8 cellular contexts compared by ENCODE assay signal in the genomic region with DNA sequence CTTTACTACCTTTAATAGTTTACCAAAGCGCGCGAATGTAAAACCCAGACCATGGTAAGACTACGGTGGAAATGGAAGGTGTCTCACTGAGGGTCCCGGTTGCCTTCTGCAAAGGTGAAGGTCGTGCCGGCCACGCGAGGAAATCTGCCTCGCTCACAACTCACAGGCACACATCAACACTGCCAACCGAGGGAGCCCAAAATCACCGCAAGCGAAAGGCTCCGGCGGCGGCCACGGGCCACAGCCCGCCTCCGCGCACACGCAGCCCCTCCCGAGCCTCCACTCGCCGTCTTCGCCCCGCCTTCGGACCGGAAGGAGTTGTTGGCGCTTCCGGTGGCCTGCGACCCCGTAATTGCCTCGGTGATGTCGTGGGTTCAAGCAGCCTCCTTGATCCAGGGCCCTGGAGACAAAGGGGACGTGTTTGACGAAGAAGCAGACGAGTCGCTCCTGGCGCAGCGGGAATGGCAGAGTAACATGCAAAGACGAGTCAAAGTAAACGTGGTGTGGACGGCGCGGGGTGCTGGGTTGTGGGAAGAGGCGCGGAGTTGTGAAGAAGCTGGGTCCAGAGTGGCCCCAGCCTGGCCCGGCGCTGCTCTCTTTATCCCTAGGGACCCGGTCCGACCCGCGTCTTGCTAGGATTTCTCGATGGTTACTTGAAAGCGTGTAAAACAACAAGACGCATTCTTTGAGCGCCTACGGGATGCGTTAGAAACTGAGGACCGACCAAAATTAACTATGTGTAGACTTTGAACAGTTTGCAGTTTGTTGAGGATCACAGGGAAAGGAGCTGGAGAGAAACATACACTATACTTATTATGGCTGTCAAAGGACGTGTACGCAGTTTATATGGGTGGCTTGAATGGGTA. TPM values are rescaled to one million over a fixed set of nuclear protein-coding genes. Genes with fewer than 3 reads are reported as not detected.
DNase-seq lines count a peak whose midpoint lies in the region; TF ChIP-seq lines count a peak whose summit lies in the region.

YAE1 (plus strand) TSS at position 349 of the 866 bp plus-strand sequence; CDS start at position 364, 15 bp downstream.

- H3K4me1 ChIP-seq in Loucy (ENCODE audit: insufficient read depth, low read length, poor library complexity, severe bottlenecking) = peaks cover 20% of the 10 kb centered on the region
- H3K4me1 ChIP-seq in stomach = peaks cover 7 to 25% (median 13%) of the 10 kb centered on the region in 4 donors

- H3K36me3 ChIP-seq in H7 (replicated peaks; ENCODE audit: control insufficient read depth, insufficient read depth, low read length) (no peaks in the 10 kb centered on the region; the same call in 1 of the 2 replicates), Loucy (ENCODE audit: insufficient read depth, low read length) (no peaks in the 10 kb centered on the region), neural cell (ENCODE audit: insufficient read depth, low read length) (no peaks in the 10 kb centered on the region), stomach (peaks cover 0 to 21% (median 14%) of the 10 kb centered on the region in 4 donors)

- peak; percentile 35 for TF ChIP-seq RAD21 in neural cell (conservative IDR thresholded peaks at IDR 0.05)

- no peaks in the 10 kb centered on the region for H3K9me3 ChIP-seq in Loucy (ENCODE audit: insufficient read depth, low read depth, low read length)
- H3K9me3 ChIP-seq in neural cell (ENCODE audit: low read length) = no peaks in the 10 kb centered on the region
- no peaks in the 10 kb centered on the region for H3K9me3 ChIP-seq in stomach

- no peaks in the 10 kb centered on the region for H3F3A ChIP-seq in Loucy (ENCODE audit: low read depth)
- no peaks in the 10 kb centered on the region for H3F3A ChIP-seq in neural cell (ENCODE audit: insufficient read depth, low read length, poor library complexity, severe bottlenecking)

- TF ChIP-seq POLR2A in stomach (IDR thresholded peaks at IDR 0.05) = peak in 1 of 4 donors; percentile 45

- H3K27ac ChIP-seq in neural cell (ENCODE audit: low read length) = peak within 1 kb of the TSS; percentile 91
- H3K27ac ChIP-seq in stomach = peak within 1 kb of the TSS; percentile 78 to 96 (median 85)

- H3K79me2 ChIP-seq in Loucy (ENCODE audit: insufficient read depth, low read length) (peaks cover 31% of the 10 kb centered on the region), neural cell (replicated peaks; ENCODE audit: insufficient read depth, low read length) (peaks cover 33% of the 10 kb centered on the region)

- H3K4me3 ChIP-seq in H7 (ENCODE audit: insufficient read depth, low read depth, low read length) = peak within 1 kb of the TSS; percentile 85
- H3K4me3 ChIP-seq in Loucy (ENCODE audit: low read length, poor library complexity, severe bottlenecking) = peak within 1 kb of the TSS; percentile 98
- peak within 1 kb of the TSS; percentile 98 for H3K4me3 ChIP-seq in fibroblast of villous mesenchyme (ENCODE audit: low read depth, low read length)
- H3K4me3 ChIP-seq in neural cell (ENCODE audit: low read length) = peak within 1 kb of the TSS; percentile 89
- peak within 1 kb of the TSS; percentile 66 to 89 (median 76) for H3K4me3 ChIP-seq in stomach

- H2AFZ ChIP-seq in Loucy (ENCODE audit: low read length) (peak within 1 kb of the TSS; percentile 95), neural cell (ENCODE audit: low read depth, low read length) (peak within 1 kb of the TSS; percentile 92)

- WGBS in stomach, 5 donors = 0 to 1% (median 0%) methylated on average over 55 to 62 of the region's 62 CpGs

- TF ChIP-seq CTCF in Loucy (conservative IDR thresholded peaks at IDR 0.05; ENCODE audit: low read length) (no peak), fibroblast of villous mesenchyme (IDR thresholded peaks at IDR 0.05; ENCODE audit: insufficient read depth, low read depth, low read length) (no peak), neural cell (IDR thresholded peaks at IDR 0.05; ENCODE audit: poor library complexity, severe bottlenecking) (no peak), stomach (IDR thresholded peaks at IDR 0.05) (no peak)

- H3K4me2 ChIP-seq in Loucy (ENCODE audit: low read depth, low read length, poor library complexity, severe bottlenecking) = peak within 1 kb of the TSS; percentile 82
- H3K4me2 ChIP-seq in neural cell (ENCODE audit: low read length) = peak within 1 kb of the TSS; percentile 96

- TF ChIP-seq EP300 in neural cell (conservative IDR thresholded peaks at IDR 0.05; ENCODE audit: poor library complexity, severe bottlenecking) = peak; percentile 68
- no peak for TF ChIP-seq EP300 in stomach (IDR thresholded peaks at IDR 0.05)

- intact Hi-C loops in stomach (cut with DNase I; ENCODE audit: low total_unique reads) = no loop called here

- H3K27me3 ChIP-seq in H7 (ENCODE audit: control insufficient read depth, insufficient read depth, low read length) (no peaks in the 10 kb centered on the region), Loucy (ENCODE audit: insufficient read depth, low read length, poor library complexity, severe bottlenecking) (peaks cover 6% of the 10 kb centered on the region), neural cell (ENCODE audit: insufficient read depth, low read depth, low read length) (no peaks in the 10 kb centered on the region), stomach (no peaks in the 10 kb centered on the region)

- H3K9me2 ChIP-seq in Loucy (replicated peaks; ENCODE audit: low read depth, low read length) (no peaks in the 10 kb centered on the region), neural cell (ENCODE audit: insufficient read depth, low read length) (no peaks in the 10 kb centered on the region)

- H4K20me1 ChIP-seq in Loucy (ENCODE audit: insufficient read depth, low read length, poor library complexity, severe bottlenecking) (peaks cover 12% of the 10 kb centered on the region), neural cell (ENCODE audit: insufficient read depth) (no peaks in the 10 kb centered on the region)

- peak; percentile 82 for DNase-seq in ELR (ENCODE audit: low read depth)
- peak; percentile 92 for DNase-seq in H7
- DNase-seq in SHP77 (lab: John Stamatoyannopoulos, UW) = peak; percentile 87 to 89
- peak; percentile 51 for DNase-seq in activated gamma-delta T cell (lab: John Stamatoyannopoulos, UW)
- DNase-seq in fibroblast of villous mesenchyme (ENCODE audit: low read depth) = peak; percentile 69
- DNase-seq in stomach = peak; percentile 78

- peak within 1 kb of the TSS; percentile 95 for H3K9ac ChIP-seq in Loucy (ENCODE audit: low read depth, low read length, poor library complexity, severe bottlenecking)
- H3K9ac ChIP-seq in neural cell (ENCODE audit: low read length) = peak within 1 kb of the TSS; percentile 91

TF ChIP-seq in neural cell, 6 proteins besides CTCF, POLR2A, EP300 and RAD21:
- TF ChIP-seq REST (IDR thresholded peaks at IDR 0.05; ENCODE audit: borderline replicate concordance) = peak; percentile 88
- no peak for TF ChIP-seq EZH2 (IDR thresholded peaks at IDR 0.05; ENCODE audit: borderline replicate concordance, insufficient read depth, low read length, poor library complexity, severe bottlenecking)
- peak; percentile 66 for TF ChIP-seq TAF1 (IDR thresholded peaks at IDR 0.05; ENCODE audit: low read depth)
- TF ChIP-seq MXI1 (conservative IDR thresholded peaks at IDR 0.05; ENCODE audit: poor library complexity, severe bottlenecking) = peak; percentile 87
- peak; percentile 99 for TF ChIP-seq POLR2AphosphoS5 (IDR thresholded peaks at IDR 0.05)
- TF ChIP-seq SMC3 (conservative IDR thresholded peaks at IDR 0.05; ENCODE audit: poor library complexity) = peak; percentile 54

RNA-seq across cellular contexts. Expression of gene YAE1, which starts in this region (rescaled TPM):
- total RNA-seq in H7 (2014; rRNA removed; shearing (Covaris generic)) = 16.1 and 26.0 TPM in 2 replicates
- total RNA-seq in fibroblast of villous mesenchyme (29.3 and 56.6 TPM in 2 replicates), stomach (10 to 100 TPM in 2 of 5 donors, 1 to 10 TPM in 3; 1.2 to 33.0 (median 9.6) TPM)
- polyA plus RNA-seq in neural cell (80.5 and 85.2 TPM in 2 replicates), stomach (10 to 100 TPM; 26.5 to 38.6 (median 29.4) TPM)
- polyA minus RNA-seq in neural cell = 86.4 and 94.3 TPM in 2 replicates

Comparison
In these comparisons a context has a peak if more than half of its experiments do, and no peak if none do; other contexts are left out.
1. Peak in every context shown above with its lines: DNase-seq, H3K4me3 ChIP-seq and H3K27ac ChIP-seq.